Comparison of ENCODE assay signal across 9 cellular contexts in genomic region chr13:99303863-99304521, GRCh38. TPM values are rescaled to one million over a fixed set of nuclear protein-coding genes. Genes with fewer than 3 reads are reported as not detected.
A peak's percentile ranks its signal among the peaks of the same experiment; 100 is the strongest.
DNase-seq lines count a peak whose midpoint lies in the region; ATAC-seq and TF ChIP-seq lines count a peak whose summit lies in the region.
"Had no signal": no experiment of that assay in that cellular context is flagged by ENCODE, and none has a peak within 500 bp of the region (broad histone marks: within the 10 kb centered on the region; RNA-seq: fewer than 3 reads in every experiment).

No MANE protein-coding gene starts in this region.

- ATAC-seq in HG03025 (IDR thresholded peaks at IDR 0.05; ENCODE audit: low FRiP score, unreplicated experiment): no peak

- no peaks in the 10 kb centered on the region for H3K9me3 ChIP-seq in right atrium auricular region
- H3K9me3 ChIP-seq: vagina had no signal

- peak; percentile 80 for DNase-seq in NOMO-1 treated with DMSO at 0.1 percent for 48 hours (lab: John Stamatoyannopoulos, UW; ENCODE audit: unreplicated experiment)
- DNase-seq in activated T-cell treated with anti-CD3 and anti-CD28 coated beads for 48 hours (ENCODE audit: low read depth): peak; percentile 57
- DNase-seq in right atrium auricular region (ENCODE audit: low spot score): no peak
- DNase-seq in stimulated activated naive CD4-positive, alpha-beta T cell treated with Interleukin-2 at 50 U/mL for 16 hours (lab: John Stamatoyannopoulos, UW): peak; percentile 54
- no peak for DNase-seq in superior temporal gyrus (ENCODE audit: extremely low spot score)
- DNase-seq in RPMI8226: no peak

- no peak overlapping the region for H3K4me3 ChIP-seq in right atrium auricular region

- peak overlapping the region; percentile 21 to 64 for H3K27ac ChIP-seq in right atrium auricular region
- H3K27ac ChIP-seq: epithelial cell of prostate, vagina had no signal

- peaks cover 0 to 12% of the 10 kb centered on the region in 2 donors for H3K4me1 ChIP-seq in right atrium auricular region

- no peaks in the 10 kb centered on the region for H3K36me3 ChIP-seq in right atrium auricular region
- H3K36me3 ChIP-seq: vagina had no signal

- TF ChIP-seq CTCF in right atrium auricular region (IDR thresholded peaks at IDR 0.05): no peak

- no peaks in the 10 kb centered on the region for H3K27me3 ChIP-seq in right atrium auricular region
- H3K27me3 ChIP-seq: vagina had no signal

RNA-seq across cellular contexts. Expression of gene GPR183, which starts 3.2 kb away (rescaled TPM):
- total RNA-seq in right atrium auricular region: 10 to 100 TPM in 1 of 2 donors, 1 to 10 TPM in 1; 7.6 to 13.3 TPM

RNA-seq across cellular contexts. Expression of gene GPR18, which starts 45.8 kb away (rescaled TPM):
- total RNA-seq in right atrium auricular region: under 1 TPM in 1 of 2 donors, not detected in 1; 0.28 TPM
- total RNA-seq: vagina had no signal

Comparison
In these comparisons a context has a peak if more than half of its experiments do, and no peak if none do; other contexts are left out.
1. DNase-seq: peak in NOMO-1 treated with DMSO at 0.1 percent for 48 hours (single experiment), activated T-cell treated with anti-CD3 and anti-CD28 coated beads for 48 hours (single experiment) and stimulated activated naive CD4-positive, alpha-beta T cell treated with Interleukin-2 at 50 U/mL for 16 hours (single experiment); none in right atrium auricular region (single experiment), superior temporal gyrus (single experiment) and RPMI8226 (single experiment).